15 cellular contexts compared by ENCODE assay signal in the genomic region with DNA sequence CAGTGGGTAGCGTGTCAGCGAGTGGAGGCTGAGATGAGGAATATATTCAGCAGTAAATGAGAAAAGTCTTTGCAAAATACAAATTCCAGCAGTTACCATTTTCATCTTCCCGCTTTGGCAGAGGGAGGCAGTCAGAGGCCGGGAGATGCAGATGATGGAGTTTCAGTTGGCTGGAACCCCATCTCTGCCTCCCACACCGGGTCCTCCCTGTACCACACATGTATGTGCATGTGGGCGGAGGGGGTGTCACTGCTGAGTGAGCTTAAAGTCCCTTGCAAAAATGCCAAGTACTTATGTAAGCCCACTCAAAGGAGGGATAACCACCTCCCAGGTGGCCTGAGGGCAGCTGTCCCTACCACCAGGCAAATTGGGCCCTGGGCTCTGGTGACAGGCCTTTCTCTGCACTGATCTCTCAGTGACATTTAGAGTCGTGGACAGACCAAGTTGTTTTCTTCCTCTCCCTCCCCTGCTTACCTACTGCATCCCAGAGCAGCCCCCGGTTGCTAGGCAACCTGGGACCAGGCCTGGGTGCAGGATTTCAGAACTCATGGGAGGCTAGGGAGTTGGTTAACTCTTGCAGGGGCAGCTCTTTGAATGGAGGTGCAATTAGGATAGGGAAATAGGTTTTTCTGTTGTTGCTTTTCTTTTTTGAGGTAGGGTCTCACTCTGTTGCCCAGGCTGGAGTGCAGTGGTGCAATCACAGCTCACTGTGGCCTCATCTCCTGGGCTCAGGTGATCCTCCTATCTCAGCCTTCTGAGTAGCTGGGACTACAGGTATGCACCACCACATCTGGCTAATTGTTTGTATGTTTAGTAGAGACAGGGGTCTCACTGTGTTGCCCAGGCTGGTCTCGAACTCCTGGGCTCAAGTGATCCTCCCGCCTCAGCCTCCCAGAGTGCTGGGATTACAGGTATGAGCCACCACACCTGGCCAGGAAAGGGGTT. TPM values are rescaled to one million over a fixed set of nuclear protein-coding genes. Genes with fewer than 3 reads are reported as not detected.
"Had no signal": no experiment of that assay in that cellular context is flagged by ENCODE, and none has a peak within 500 bp of the region (broad histone marks: within the 10 kb centered on the region; RNA-seq: fewer than 3 reads in every experiment).

No MANE protein-coding gene starts in this region.

- H3K36me3 ChIP-seq: prostate gland, right lobe of liver had no signal

- H3K27me3 ChIP-seq: right lobe of liver had no signal

- H3K4me3 Mint-ChIP-seq: activated CD4-positive, alpha-beta T cell treated with anti-CD3 and anti-CD28 coated beads, Interleukin-2, amount 10 ng/mL, durations not matched to agents 7 days and 5 days; activated naive CD4-positive, alpha-beta T cell treated with anti-CD3 and anti-CD28 coated beads for 36 hours; activated T-helper 17 cell treated with anti-CD3 and anti-CD28 coated beads, Interleukin-2, amount 50 U/mL, for 72 hours; stimulated activated memory B cell treated with anti-CD40 and anti-IgM and Interleukin-4, amounts not matched to agents 10 μg/mL and 1 μg/mL and 100 μg/mL, for 72 hours; T-cell; type B pancreatic cell had no signal

- DNase-seq: activated CD4-positive, alpha-beta T cell treated with anti-CD3 and anti-CD28 coated beads, Interleukin-2, amount 10 ng/mL, durations not matched to agents 7 days and 5 days; activated CD4-positive, CD25-positive, alpha-beta regulatory T cell; activated CD8-positive, alpha-beta memory T cell treated with anti-CD3 and anti-CD28 coated beads for 24 hours; activated naive CD4-positive, alpha-beta T cell treated with anti-CD3 and anti-CD28 coated beads for 36 hours; activated T-cell treated with anti-CD3 and anti-CD28 coated beads for 4 hours; dermis blood vessel endothelial cell; midbrain; right lobe of liver; T-cell had no signal

- H3K27me3 Mint-ChIP-seq: T-cell had no signal

- H3K9me3 ChIP-seq: prostate gland, right lobe of liver had no signal

- H3K27ac Mint-ChIP-seq: activated CD4-positive, alpha-beta T cell treated with anti-CD3 and anti-CD28 coated beads, Interleukin-2, amount 10 ng/mL, durations not matched to agents 7 days and 5 days; activated naive CD4-positive, alpha-beta T cell treated with anti-CD3 and anti-CD28 coated beads for 36 hours; activated T-helper 17 cell treated with anti-CD3 and anti-CD28 coated beads, Interleukin-2, amount 50 U/mL, for 72 hours; stimulated activated memory B cell treated with anti-CD40 and anti-IgM and Interleukin-4, amounts not matched to agents 10 μg/mL and 1 μg/mL and 100 μg/mL, for 72 hours; T-cell; type B pancreatic cell had no signal

- H3K27ac ChIP-seq: prostate gland, right lobe of liver had no signal

- ATAC-seq: activated T-helper 17 cell treated with anti-CD3 and anti-CD28 coated beads, Interleukin-2, amount 50 U/mL, for 72 hours; right lobe of liver; stimulated activated memory B cell treated with anti-CD40 and anti-IgM and Interleukin-4, amounts not matched to agents 10 μg/mL and 1 μg/mL and 100 μg/mL, for 72 hours; T-cell had no signal

- H3K4me3 ChIP-seq: lung, prostate gland, right lobe of liver had no signal

- H3K36me3 Mint-ChIP-seq: type B pancreatic cell had no signal

RNA-seq across cellular contexts. Expression of gene UBXN10, which starts 17.1 kb away (rescaled TPM):
- total RNA-seq: dermis blood vessel endothelial cell had no signal

RNA-seq across cellular contexts. Expression of gene PLA2G2C, which starts 17.5 kb away (rescaled TPM):
- total RNA-seq: activated CD4-positive, alpha-beta T cell treated with anti-CD3 and anti-CD28 coated beads, Interleukin-2, amount 10 ng/mL, durations not matched to agents 7 days and 5 days; cardiac septum; dermis blood vessel endothelial cell; right lobe of liver had no signal
- polyA plus RNA-seq: lung had no signal

RNA-seq across cellular contexts. Expression of gene PLA2G2F, which starts 29.7 kb away (rescaled TPM):
- total RNA-seq: activated CD4-positive, alpha-beta T cell treated with anti-CD3 and anti-CD28 coated beads, Interleukin-2, amount 10 ng/mL, durations not matched to agents 7 days and 5 days; activated naive CD4-positive, alpha-beta T cell treated with anti-CD3 and anti-CD28 coated beads for 36 hours; activated T-helper 17 cell treated with anti-CD3 and anti-CD28 coated beads, Interleukin-2, amount 50 U/mL, for 72 hours; cardiac septum; dermis blood vessel endothelial cell; lung; right lobe of liver; T-cell had no signal
- polyA plus RNA-seq: lung had no signal

RNA-seq across cellular contexts. Expression of gene PLA2G2D, which starts 49.5 kb away (rescaled TPM):
- total RNA-seq: activated CD4-positive, alpha-beta T cell treated with anti-CD3 and anti-CD28 coated beads, Interleukin-2, amount 10 ng/mL, durations not matched to agents 7 days and 5 days; activated T-helper 17 cell treated with anti-CD3 and anti-CD28 coated beads, Interleukin-2, amount 50 U/mL, for 72 hours; cardiac septum; dermis blood vessel endothelial cell; prostate gland; T-cell had no signal
